Comparison of ENCODE assay signal across 8 cellular contexts in genomic region chr2:171433763-171434670, GRCh38. TPM values are rescaled to one million over a fixed set of nuclear protein-coding genes. Genes with fewer than 3 reads are reported as not detected.
DNase-seq lines count a peak whose midpoint lies in the region; ATAC-seq lines count a peak whose summit lies in the region.

Gene DCAF17 (plus strand): TSS chr2:171434226. CDS start chr2:171434578, 352 bp downstream.
Gene METTL8 (minus strand): TSS chr2:171433990. CDS start chr2:171392185, 41,805 bp downstream.

- H3K36me3 Mint-ChIP-seq in activated CD4-positive, alpha-beta T cell treated with anti-CD3 and anti-CD28 coated beads, Interleukin-2, amount 10 ng/mL, durations not matched to agents 7 days and 5 days (ENCODE audit: low read depth), result peaks cover 56% of the 10 kb centered on the region

- DNase-seq in C1 segment of cervical spinal cord (lab: John Stamatoyannopoulos, UW) (peak; percentile 76 to 97 (median 92)), GM19240 (ENCODE audit: insufficient read length, low spot score) (peak; percentile 70), NCI-H526 treated with DMSO at 0.1 percent for 48 hours (lab: John Stamatoyannopoulos, UW) (peak; percentile 94), cortex of kidney (lab: John Stamatoyannopoulos, UW) (peak; percentile 51), left lobe of liver (ENCODE audit: low spot score) (peak; percentile 97)
- peak; percentile 95 for DNase-seq in activated CD4-positive, alpha-beta T cell treated with anti-CD3 and anti-CD28 coated beads, Interleukin-2, amount 10 ng/mL, durations not matched to agents 7 days and 5 days
- peak; percentile 91 for DNase-seq in stimulated activated CD4-positive, alpha-beta T cell treated with anti-CD3 and anti-CD28 coated beads, Interleukin-2, amount 100 ng/mL, for 4 hours (ENCODE audit: low read depth)

- H3K4me3 Mint-ChIP-seq in activated CD4-positive, alpha-beta T cell treated with anti-CD3 and anti-CD28 coated beads, Interleukin-2, amount 10 ng/mL, durations not matched to agents 7 days and 5 days, result peak within 1 kb of the TSS; percentile 83

- CTCF ChIA-PET in activated CD4-positive, alpha-beta T cell treated with anti-CD3 and anti-CD28 coated beads, Interleukin-2, amount 10 ng/mL, durations not matched to agents 7 days and 5 days (lab: Charles Lee), result interaction anchor here (0.5 to 4.4 kb wide), 9 partner anchors 10 to 505 kb away, joined by 3 to 25 read pairs (median 3); partner anchors contain the start of gene GORASP2

- peak within 1 kb of the TSS; percentile 94 for H3K27ac Mint-ChIP-seq in activated CD4-positive, alpha-beta T cell treated with anti-CD3 and anti-CD28 coated beads, Interleukin-2, amount 10 ng/mL, durations not matched to agents 7 days and 5 days

- POLR2A ChIA-PET in activated CD4-positive, alpha-beta T cell treated with anti-CD3 and anti-CD28 coated beads, Interleukin-2, amount 10 ng/mL, durations not matched to agents 7 days and 5 days (lab: Charles Lee), result interaction anchor here (0.7 to 0.9 kb wide), 2 partner anchors 18 to 25 kb away, joined by 3 read pairs; no protein-coding TSS in a partner anchor

- peaks cover 42% of the 10 kb centered on the region for H3K4me1 Mint-ChIP-seq in activated CD4-positive, alpha-beta T cell treated with anti-CD3 and anti-CD28 coated beads, Interleukin-2, amount 10 ng/mL, durations not matched to agents 7 days and 5 days

- no peaks in the 10 kb centered on the region for H3K27me3 Mint-ChIP-seq in activated CD4-positive, alpha-beta T cell treated with anti-CD3 and anti-CD28 coated beads, Interleukin-2, amount 10 ng/mL, durations not matched to agents 7 days and 5 days

- H3K9me3 Mint-ChIP-seq in activated CD4-positive, alpha-beta T cell treated with anti-CD3 and anti-CD28 coated beads, Interleukin-2, amount 10 ng/mL, durations not matched to agents 7 days and 5 days, result peaks cover 10% of the 10 kb centered on the region

- ATAC-seq in HG03460 (IDR thresholded peaks at IDR 0.05; ENCODE audit: unreplicated experiment), result peak; percentile 93
- peak; percentile 93 for ATAC-seq in left lobe of liver

RNA-seq across cellular contexts. Expression of gene DCAF17, which starts in this region (rescaled TPM):
- 10 to 100 TPM; 15.8 to 19.0 TPM for total RNA-seq in activated CD4-positive, alpha-beta T cell treated with anti-CD3 and anti-CD28 coated beads, Interleukin-2, amount 10 ng/mL, durations not matched to agents 7 days and 5 days
- total RNA-seq in left lobe of liver, result 6.9 TPM

RNA-seq across cellular contexts. Expression of gene METTL8, which starts in this region (rescaled TPM):
- total RNA-seq in activated CD4-positive, alpha-beta T cell treated with anti-CD3 and anti-CD28 coated beads, Interleukin-2, amount 10 ng/mL, durations not matched to agents 7 days and 5 days, result 10 to 100 TPM; 20.0 to 21.8 TPM
- 7.5 TPM for total RNA-seq in left lobe of liver

Comparison
In these comparisons a context has a peak if more than half of its experiments do, and no peak if none do; other contexts are left out.
1. Peak in every context shown above with its lines: DNase-seq and ATAC-seq.